In genomic region chrY:7518387-7518786, GRCh38 we compare ENCODE assay signal across 35 cellular contexts.
"Had no signal": no experiment of that assay in that cellular context is flagged by ENCODE, and none has a peak within 500 bp of the region (broad histone marks: within the 10 kb centered on the region; RNA-seq: fewer than 3 reads in every experiment).

No MANE protein-coding gene starts in this region.

- H3K27me3 ChIP-seq: MG63 had no signal

- H3K36me3 ChIP-seq: MG63 had no signal

- H3K9me3 ChIP-seq: MG63 had no signal

- H3K4me3 ChIP-seq: MG63 had no signal

- DNase-seq: Karpas-422, Kasumi-1, MG63, MM.1S, MV-4-11, NCI-H1048, NCI-H1092, NCI-H1092 treated with DMSO at 0.1 percent for 48 hours, NCI-H1105, NCI-H1105 treated with DMSO at 0.1 percent for 48 hours, NCI-H1417, NCI-H1417 treated with DMSO at 0.1 percent for 48 hours, NCI-H1436, NCI-H1436 treated with DMSO at 0.1 percent for 48 hours, NCI-H146, NCI-H1694, NCI-H1694 treated with DMSO at 0.1 percent for 48 hours, NCI-H187, NCI-H187 treated with DMSO at 0.1 percent for 48 hours, NCI-H1930, NCI-H2029, NCI-H2029 treated with DMSO at 0.1 percent for 48 hours, NCI-H2081, NCI-H2081 treated with DMSO at 0.1 percent for 48 hours, NCI-H2107, NCI-H2171, NCI-H2171 treated with DMSO at 0.1 percent for 48 hours, NCI-H2227 treated with DMSO at 0.1 percent for 48 hours, NCI-H226, NCI-H345, NCI-H446, NCI-H446 treated with DMSO at 0.1 percent for 48 hours, NCI-H510A, NCI-H510A treated with DMSO at 0.1 percent for 48 hours, NCI-H524 had no signal
